In the genomic region with DNA sequence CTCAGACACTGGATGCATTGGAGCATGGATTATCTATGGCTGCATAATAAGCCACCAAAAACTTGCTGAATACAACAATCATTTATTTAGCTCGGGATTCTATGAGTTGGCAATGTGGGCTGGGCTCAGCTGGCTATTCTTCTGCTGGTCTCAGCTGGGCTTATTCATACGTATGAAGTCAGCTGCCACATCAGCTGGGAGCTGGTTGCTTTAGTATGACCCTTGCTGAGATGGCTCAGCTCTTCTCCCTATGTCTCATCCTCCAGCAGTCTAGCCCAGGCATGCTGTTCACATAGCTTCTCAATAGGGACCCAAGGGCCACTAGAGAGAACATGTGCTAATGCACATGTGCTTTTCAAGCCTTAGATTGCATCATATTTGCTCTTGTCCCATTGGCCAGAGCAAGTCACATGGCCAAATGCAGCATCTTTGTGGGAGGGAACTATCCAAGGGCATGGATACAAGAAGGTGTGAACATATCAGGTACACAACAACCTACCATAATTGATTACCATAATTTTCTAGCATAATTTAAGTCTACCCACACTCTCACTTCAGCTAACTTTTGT, we compare ENCODE assay signal across 25 cellular contexts.
"Had no signal": no experiment of that assay in that cellular context is flagged by ENCODE, and none has a peak within 500 bp of the region (broad histone marks: within the 10 kb centered on the region; RNA-seq: fewer than 3 reads in every experiment).

No MANE protein-coding gene starts in this region.

- H3K27me3 Mint-ChIP-seq: activated CD4-positive, alpha-beta memory T cell treated with anti-CD3 and anti-CD28 coated beads, Interleukin-2, amount 10 ng/mL, durations not matched to agents 7 days and 5 days; activated naive CD8-positive, alpha-beta T cell treated with anti-CD3 and anti-CD28 coated beads, Interleukin-2, amount 10 ng/mL, durations not matched to agents 7 days and 5 days; stimulated activated memory B cell treated with anti-CD40 and anti-IgM and Interleukin-4, amounts not matched to agents 10 μg/mL and 1 μg/mL and 100 μg/mL, for 72 hours had no signal

- H3K9me3 Mint-ChIP-seq: activated naive CD8-positive, alpha-beta T cell treated with anti-CD3 and anti-CD28 coated beads, Interleukin-2, amount 10 ng/mL, durations not matched to agents 7 days and 5 days had no signal

- DNase-seq: activated CD4-positive, alpha-beta memory T cell treated with anti-CD3 and anti-CD28 coated beads, Interleukin-2, amount 10 ng/mL, durations not matched to agents 7 days and 5 days; activated CD4-positive, alpha-beta T cell treated with anti-CD3 and anti-CD28 coated beads for 48 hours; activated CD4-positive, CD25-positive, alpha-beta regulatory T cell; activated effector memory CD4-positive, alpha-beta T cell treated with Interleukin-2 at 50 U/mL for 16 hours; activated naive CD4-positive, alpha-beta T cell treated with anti-CD3 and anti-CD28 coated beads for 36 hours; activated naive CD8-positive, alpha-beta T cell treated with anti-CD3 and anti-CD28 coated beads, Interleukin-2, amount 10 ng/mL, durations not matched to agents 7 days and 5 days; activated T-cell treated with anti-CD3 and anti-CD28 coated beads, Interleukin-2, amount 50 U/mL, for 72 hours; amniotic stem cell; cerebellar nuclear complex; cortex of kidney; endodermal cell; heart right ventricle; kidney; naive thymus-derived CD4-positive, alpha-beta T cell; occipital lobe; stimulated activated CD4-positive, alpha-beta T cell treated with anti-CD3 and anti-CD28 coated beads, Interleukin-15, amount 100 ng/mL, for 24 hours; testis; trophoblast cell; uterus had no signal

- H3K4me3 Mint-ChIP-seq: activated CD4-positive, alpha-beta memory T cell treated with anti-CD3 and anti-CD28 coated beads, Interleukin-2, amount 10 ng/mL, durations not matched to agents 7 days and 5 days; activated naive CD4-positive, alpha-beta T cell treated with anti-CD3 and anti-CD28 coated beads for 36 hours; activated naive CD8-positive, alpha-beta T cell treated with anti-CD3 and anti-CD28 coated beads, Interleukin-2, amount 10 ng/mL, durations not matched to agents 7 days and 5 days; activated T-cell treated with anti-CD3 and anti-CD28 coated beads, Interleukin-2, amount 50 U/mL, for 72 hours; endodermal cell; naive thymus-derived CD4-positive, alpha-beta T cell; neural crest cell; stimulated activated memory B cell treated with anti-CD40 and anti-IgM and Interleukin-4, amounts not matched to agents 10 μg/mL and 1 μg/mL and 100 μg/mL, for 72 hours had no signal

- H3K9me3 ChIP-seq: testis, uterus had no signal

- H3K4me3 ChIP-seq: heart right ventricle, lung, smooth muscle cell, testis, uterus had no signal

- H3K4me1 ChIP-seq: testis, uterus had no signal

- H3K27ac Mint-ChIP-seq: activated CD4-positive, alpha-beta memory T cell treated with anti-CD3 and anti-CD28 coated beads, Interleukin-2, amount 10 ng/mL, durations not matched to agents 7 days and 5 days; activated naive CD4-positive, alpha-beta T cell treated with anti-CD3 and anti-CD28 coated beads for 36 hours; activated naive CD8-positive, alpha-beta T cell treated with anti-CD3 and anti-CD28 coated beads, Interleukin-2, amount 10 ng/mL, durations not matched to agents 7 days and 5 days; activated T-cell treated with anti-CD3 and anti-CD28 coated beads, Interleukin-2, amount 50 U/mL, for 72 hours; endodermal cell; naive thymus-derived CD4-positive, alpha-beta T cell; stimulated activated memory B cell treated with anti-CD40 and anti-IgM and Interleukin-4, amounts not matched to agents 10 μg/mL and 1 μg/mL and 100 μg/mL, for 72 hours had no signal

- H3K4me1 Mint-ChIP-seq: activated CD4-positive, alpha-beta memory T cell treated with anti-CD3 and anti-CD28 coated beads, Interleukin-2, amount 10 ng/mL, durations not matched to agents 7 days and 5 days; activated naive CD8-positive, alpha-beta T cell treated with anti-CD3 and anti-CD28 coated beads, Interleukin-2, amount 10 ng/mL, durations not matched to agents 7 days and 5 days; endodermal cell; naive thymus-derived CD4-positive, alpha-beta T cell; stimulated activated memory B cell treated with anti-CD40 and anti-IgM and Interleukin-4, amounts not matched to agents 10 μg/mL and 1 μg/mL and 100 μg/mL, for 72 hours had no signal

- H3K36me3 Mint-ChIP-seq: activated naive CD8-positive, alpha-beta T cell treated with anti-CD3 and anti-CD28 coated beads, Interleukin-2, amount 10 ng/mL, durations not matched to agents 7 days and 5 days; naive thymus-derived CD4-positive, alpha-beta T cell; stimulated activated memory B cell treated with anti-CD40 and anti-IgM and Interleukin-4, amounts not matched to agents 10 μg/mL and 1 μg/mL and 100 μg/mL, for 72 hours had no signal

- ATAC-seq: activated T-cell treated with anti-CD3 and anti-CD28 coated beads, Interleukin-2, amount 50 U/mL, for 72 hours; heart right ventricle; left lobe of liver; naive thymus-derived CD4-positive, alpha-beta T cell; sciatic nerve; stimulated activated memory B cell treated with anti-CD40 and anti-IgM and Interleukin-4, amounts not matched to agents 10 μg/mL and 1 μg/mL and 100 μg/mL, for 72 hours had no signal

- H3K4me2 ChIP-seq: smooth muscle cell had no signal

- H3K27ac ChIP-seq: heart right ventricle, testis, uterus had no signal

- H3K27me3 ChIP-seq: testis, uterus had no signal

- H3K36me3 ChIP-seq: heart right ventricle, uterus had no signal
